In genomic region chr10:29895436-29895835, GRCh38 we compare ENCODE assay signal across 9 cellular contexts.
DNase-seq lines count a peak whose midpoint lies in the region; ATAC-seq and TF ChIP-seq lines count a peak whose summit lies in the region.
"Had no signal": no experiment of that assay in that cellular context is flagged by ENCODE, and none has a peak within 500 bp of the region (broad histone marks: within the 10 kb centered on the region; RNA-seq: fewer than 3 reads in every experiment).

No MANE protein-coding gene starts in this region.

- H3K27me3 Mint-ChIP-seq in MCF 10A (ENCODE audit: insufficient read depth, unreplicated experiment) = no peaks in the 10 kb centered on the region

- intact Hi-C loops in MCF 10A (cut with micrococcal nuclease) = no loop called here
- intact Hi-C loops in sciatic nerve (cut with DNase I) = no loop called here

- peaks cover 7% of the 10 kb centered on the region for H3K4me1 Mint-ChIP-seq in MCF 10A (ENCODE audit: insufficient read depth, unreplicated experiment)

- POLR2A ChIA-PET in MCF 10A (lab: Yijun Ruan, JAX) = interaction anchor here (0.8 kb wide), 1 partner anchor 51 kb away, joined by 5 read pairs; no protein-coding TSS in a partner anchor

- BruUV-seq in MCF 10A (replicated peaks; lab: Mats Ljungman, UMichigan) = no TSS peak

- CTCF ChIA-PET in MCF 10A (lab: Yijun Ruan, JAX) = no interaction called here

- H3K4me3 Mint-ChIP-seq in MCF 10A (ENCODE audit: unreplicated experiment) = peak overlapping the region; percentile 16

- no peak for TF ChIP-seq CTCF in MCF 10A (IDR thresholded peaks at IDR 0.05; ENCODE audit: unreplicated experiment)

- no peaks in the 10 kb centered on the region for H3K36me3 Mint-ChIP-seq in MCF 10A (ENCODE audit: insufficient read depth, unreplicated experiment)

- H3K9me3 Mint-ChIP-seq in MCF 10A (ENCODE audit: unreplicated experiment) = no peaks in the 10 kb centered on the region

- DNase-seq in G401 (ENCODE audit: low spot score) (peak; percentile 2), MCF 10A (ENCODE audit: unreplicated experiment) (peak; percentile 87), hepatic stellate cell (ENCODE audit: low spot score) (peak; percentile 86), sciatic nerve (ENCODE audit: low spot score) (peak; percentile 82), hippocampal formation (lab: John Stamatoyannopoulos, UW) (no peak), NOMO-1 (lab: John Stamatoyannopoulos, UW; ENCODE audit: unreplicated experiment in 2 of 2) (no peak), DMS 273 treated with DMSO at 0.1 percent for 48 hours (lab: John Stamatoyannopoulos, UW) (no peak), SK-N-DZ (ENCODE audit: low spot score) (no peak)
- DNase-seq: effector CD8-positive, alpha-beta T cell had no signal

- in situ Hi-C loops in G401 (cut with HindIII; ENCODE audit: low sequenced_read_pairs) = no loop called here

- ATAC-seq in sciatic nerve = peak; percentile 96

- H3K27ac Mint-ChIP-seq in MCF 10A (ENCODE audit: low read depth, unreplicated experiment) = peak overlapping the region; percentile 29

Comparison
In these comparisons a context has a peak if more than half of its experiments do, and no peak if none do; other contexts are left out.
1. DNase-seq: peak in G401 (single experiment), MCF 10A (single experiment), hepatic stellate cell (single experiment) and sciatic nerve (single experiment); none in hippocampal formation (0 of 2), NOMO-1 (0 of 2), DMS 273 treated with DMSO at 0.1 percent for 48 hours (single experiment) and SK-N-DZ (single experiment).